Comparison of ENCODE assay signal across 22 cellular contexts in genomic region chr1:223802032-223802431, GRCh38. TPM values are rescaled to one million over a fixed set of nuclear protein-coding genes. Genes with fewer than 3 reads are reported as not detected.
DNase-seq lines count a peak whose midpoint lies in the region; ATAC-seq and TF ChIP-seq lines count a peak whose summit lies in the region.
"Had no signal": no experiment of that assay in that cellular context is flagged by ENCODE, and none has a peak within 500 bp of the region (broad histone marks: within the 10 kb centered on the region; RNA-seq: fewer than 3 reads in every experiment).

No MANE protein-coding gene starts in this region.

- no peaks in the 10 kb centered on the region for H3K9me3 Mint-ChIP-seq in stimulated activated effector memory CD8-positive, alpha-beta T cell treated with anti-CD3 and anti-CD28 coated beads, Interleukin-12 subunit alpha, Interleukin-12 subunit beta, amount 100 ng/mL, for 72 hours
- H3K9me3 Mint-ChIP-seq in endothelial cell (ENCODE audit: unreplicated experiment), result no peaks in the 10 kb centered on the region
- H3K9me3 Mint-ChIP-seq: CD4-positive, alpha-beta T cell; H9 had no signal

- no peak for TF ChIP-seq CTCF in endothelial cell (IDR thresholded peaks at IDR 0.05; ENCODE audit: unreplicated experiment)

- no peak for ATAC-seq in stimulated activated effector memory CD8-positive, alpha-beta T cell treated with anti-CD3 and anti-CD28 coated beads, Interleukin-12 subunit alpha, Interleukin-12 subunit beta, amount 100 ng/mL, for 72 hours

- H3K27ac ChIP-seq in angular gyrus (ENCODE audit: low read depth, low read length) (peak overlapping the region; percentile 78), cingulate gyrus (ENCODE audit: low read depth, low read length) (peak overlapping the region; percentile 88)
- H3K27ac ChIP-seq: BLaER1, GM23248, Peyer's patch had no signal

- no peak overlapping the region for H3K4me3 Mint-ChIP-seq in stimulated activated effector memory CD8-positive, alpha-beta T cell treated with anti-CD3 and anti-CD28 coated beads, Interleukin-12 subunit alpha, Interleukin-12 subunit beta, amount 100 ng/mL, for 72 hours
- H3K4me3 Mint-ChIP-seq in endothelial cell (ENCODE audit: unreplicated experiment), result no peak overlapping the region
- H3K4me3 Mint-ChIP-seq: CD4-positive, alpha-beta T cell; H9; HFFc6 had no signal

- H3K36me3 Mint-ChIP-seq in stimulated activated effector memory CD8-positive, alpha-beta T cell treated with anti-CD3 and anti-CD28 coated beads, Interleukin-12 subunit alpha, Interleukin-12 subunit beta, amount 100 ng/mL, for 72 hours, result peaks cover 100% of the 10 kb centered on the region
- peaks cover 41% of the 10 kb centered on the region for H3K36me3 Mint-ChIP-seq in endothelial cell (ENCODE audit: low read depth, unreplicated experiment)

- H3K27ac Mint-ChIP-seq in stimulated activated effector memory CD8-positive, alpha-beta T cell treated with anti-CD3 and anti-CD28 coated beads, Interleukin-12 subunit alpha, Interleukin-12 subunit beta, amount 100 ng/mL, for 72 hours, result peak overlapping the region; percentile 26
- H3K27ac Mint-ChIP-seq in endothelial cell (ENCODE audit: unreplicated experiment), result no peak overlapping the region
- H3K27ac Mint-ChIP-seq: CD4-positive, alpha-beta T cell; H9; HFFc6 had no signal

- peak; percentile 64 for DNase-seq in medulla oblongata (ENCODE audit: extremely low spot score)
- no peak for DNase-seq in stimulated activated effector memory CD8-positive, alpha-beta T cell treated with anti-CD3 and anti-CD28 coated beads, Interleukin-12 subunit alpha, Interleukin-12 subunit beta, amount 100 ng/mL, for 72 hours (ENCODE audit: low spot score in 2 of 2)
- no peak for DNase-seq in NCI-H2081 (lab: John Stamatoyannopoulos, UW)
- DNase-seq in endothelial cell (ENCODE audit: low spot score), result no peak
- DNase-seq in NCI-H1694 treated with DMSO at 0.1 percent for 48 hours (lab: John Stamatoyannopoulos, UW), result no peak
- DNase-seq: CD4-positive, alpha-beta T cell; COR-L47; DMS79; H9; HFFc6; Kasumi-1; MG63; NCI-H1436 treated with DMSO at 0.1 percent for 48 hours; NCI-H2029; NCI-H345; NCI-H524; NCI-H82; Peyer's patch had no signal

- no peaks in the 10 kb centered on the region for H3K4me1 Mint-ChIP-seq in stimulated activated effector memory CD8-positive, alpha-beta T cell treated with anti-CD3 and anti-CD28 coated beads, Interleukin-12 subunit alpha, Interleukin-12 subunit beta, amount 100 ng/mL, for 72 hours
- no peaks in the 10 kb centered on the region for H3K4me1 Mint-ChIP-seq in endothelial cell (ENCODE audit: unreplicated experiment)

- H3K27me3 Mint-ChIP-seq in endothelial cell (ENCODE audit: unreplicated experiment), result no peaks in the 10 kb centered on the region
- H3K27me3 Mint-ChIP-seq: CD4-positive, alpha-beta T cell had no signal

RNA-seq across cellular contexts. Expression of gene TP53BP2, which starts 43.7 kb away (rescaled TPM):
- 42.0 TPM for total RNA-seq in endothelial cell (ENCODE audit: unreplicated experiment)
